In genomic region chr6:151961809-151962208, GRCh38 we compare ENCODE assay signal across 18 cellular contexts.
DNase-seq lines count a peak whose midpoint lies in the region; ATAC-seq and TF ChIP-seq lines count a peak whose summit lies in the region.
"Had no signal": no experiment of that assay in that cellular context is flagged by ENCODE, and none has a peak within 500 bp of the region (broad histone marks: within the 10 kb centered on the region; RNA-seq: fewer than 3 reads in every experiment).

No MANE protein-coding gene starts in this region.

- H3K4me1 ChIP-seq in osteoblast (ENCODE audit: insufficient read depth, low read length) (peaks cover 30% of the 10 kb centered on the region), esophagus muscularis mucosa (no peaks in the 10 kb centered on the region)

- TF ChIP-seq POLR2A in lower leg skin (IDR thresholded peaks at IDR 0.05) (no peak), esophagus muscularis mucosa (IDR thresholded peaks at IDR 0.05; ENCODE audit: low read depth) (no peak)

- H3K27ac Mint-ChIP-seq in activated CD8-positive, alpha-beta T cell treated with anti-CD3 and anti-CD28 coated beads for 36 hours, result no peak overlapping the region
- no peak overlapping the region for H3K27ac Mint-ChIP-seq in activated CD8-positive, alpha-beta T cell treated with anti-CD3 and anti-CD28 coated beads, Interleukin-2, amount 10 ng/mL, durations not matched to agents 7 days and 5 days
- H3K27ac Mint-ChIP-seq: CD4-positive, CD25-positive, alpha-beta regulatory T cell had no signal

- peaks cover 26% of the 10 kb centered on the region for H3K27me3 Mint-ChIP-seq in activated CD8-positive, alpha-beta T cell treated with anti-CD3 and anti-CD28 coated beads for 36 hours
- H3K27me3 Mint-ChIP-seq in activated CD8-positive, alpha-beta T cell treated with anti-CD3 and anti-CD28 coated beads, Interleukin-2, amount 10 ng/mL, durations not matched to agents 7 days and 5 days (ENCODE audit: low read depth), result peaks cover 49% of the 10 kb centered on the region

- peak; percentile 47 for ATAC-seq in activated CD8-positive, alpha-beta T cell treated with anti-CD3 and anti-CD28 coated beads for 36 hours
- ATAC-seq in activated CD8-positive, alpha-beta T cell treated with anti-CD3 and anti-CD28 coated beads, Interleukin-2, amount 10 ng/mL, durations not matched to agents 7 days and 5 days, result no peak
- ATAC-seq: HCT116, Panc1 had no signal

- CTCF ChIA-PET in activated CD8-positive, alpha-beta T cell treated with anti-CD3 and anti-CD28 coated beads for 36 hours (lab: Charles Lee), result no interaction called here
- CTCF ChIA-PET in activated CD8-positive, alpha-beta T cell treated with anti-CD3 and anti-CD28 coated beads, Interleukin-2, amount 10 ng/mL, durations not matched to agents 7 days and 5 days (lab: Charles Lee), result no interaction called here

- WGBS in lower leg skin, 2 donors, result 66 to 68% methylated on average over 5 of the region's 5 CpGs
- WGBS in esophagus muscularis mucosa, result 63% methylated on average over 5 of the region's 5 CpGs

- no peak overlapping the region for H3K4me3 Mint-ChIP-seq in activated CD8-positive, alpha-beta T cell treated with anti-CD3 and anti-CD28 coated beads for 36 hours
- H3K4me3 Mint-ChIP-seq in activated CD8-positive, alpha-beta T cell treated with anti-CD3 and anti-CD28 coated beads, Interleukin-2, amount 10 ng/mL, durations not matched to agents 7 days and 5 days, result no peak overlapping the region
- H3K4me3 Mint-ChIP-seq: CD4-positive, CD25-positive, alpha-beta regulatory T cell had no signal

- no peaks in the 10 kb centered on the region for H3K27me3 ChIP-seq in osteoblast (ENCODE audit: insufficient read depth, low read length)
- no peaks in the 10 kb centered on the region for H3K27me3 ChIP-seq in esophagus muscularis mucosa

- no peak overlapping the region for H3K4me3 ChIP-seq in osteoblast (ENCODE audit: insufficient read depth, low read length)
- no peak overlapping the region for H3K4me3 ChIP-seq in lower leg skin (ENCODE audit: low read depth, poor library complexity, severe bottlenecking)
- H3K4me3 ChIP-seq in esophagus muscularis mucosa, result no peak overlapping the region
- H3K4me3 ChIP-seq: GM23248 had no signal

- H2AFZ ChIP-seq in osteoblast (ENCODE audit: low read length), result no peak overlapping the region
- H2AFZ ChIP-seq: GM23248 had no signal

- no peaks in the 10 kb centered on the region for H3K79me2 ChIP-seq in osteoblast (ENCODE audit: insufficient read depth, low read length)

- no peaks in the 10 kb centered on the region for H4K20me1 ChIP-seq in osteoblast (ENCODE audit: insufficient read depth, low read length)

- POLR2A ChIA-PET in activated CD8-positive, alpha-beta T cell treated with anti-CD3 and anti-CD28 coated beads for 36 hours (lab: Charles Lee), result no interaction called here
- POLR2A ChIA-PET in activated CD8-positive, alpha-beta T cell treated with anti-CD3 and anti-CD28 coated beads, Interleukin-2, amount 10 ng/mL, durations not matched to agents 7 days and 5 days (lab: Charles Lee), result no interaction called here

- TF ChIP-seq CTCF in activated CD8-positive, alpha-beta T cell treated with anti-CD3 and anti-CD28 coated beads for 36 hours (IDR thresholded peaks at IDR 0.05), result no peak
- no peak for TF ChIP-seq CTCF in osteoblast (IDR thresholded peaks at IDR 0.05; ENCODE audit: extremely low read depth, low read depth, low read length)
- TF ChIP-seq CTCF in lower leg skin (IDR thresholded peaks at IDR 0.05), result no peak
- no peak for TF ChIP-seq CTCF in esophagus muscularis mucosa (IDR thresholded peaks at IDR 0.05)

- H3K4me1 Mint-ChIP-seq in activated CD8-positive, alpha-beta T cell treated with anti-CD3 and anti-CD28 coated beads for 36 hours (ENCODE audit: low read depth), result peaks cover 20% of the 10 kb centered on the region
- H3K4me1 Mint-ChIP-seq in activated CD8-positive, alpha-beta T cell treated with anti-CD3 and anti-CD28 coated beads, Interleukin-2, amount 10 ng/mL, durations not matched to agents 7 days and 5 days (ENCODE audit: low read depth), result peaks cover 19% of the 10 kb centered on the region

- no peaks in the 10 kb centered on the region for H3K36me3 ChIP-seq in osteoblast (ENCODE audit: insufficient read depth, low read length)
- no peaks in the 10 kb centered on the region for H3K36me3 ChIP-seq in esophagus muscularis mucosa

- no peaks in the 10 kb centered on the region for H3K9me3 ChIP-seq in osteoblast (ENCODE audit: low read depth, low read length)
- no peaks in the 10 kb centered on the region for H3K9me3 ChIP-seq in esophagus muscularis mucosa

- H3K9me3 Mint-ChIP-seq in activated CD8-positive, alpha-beta T cell treated with anti-CD3 and anti-CD28 coated beads for 36 hours, result peaks cover 5% of the 10 kb centered on the region
- H3K9me3 Mint-ChIP-seq in activated CD8-positive, alpha-beta T cell treated with anti-CD3 and anti-CD28 coated beads, Interleukin-2, amount 10 ng/mL, durations not matched to agents 7 days and 5 days (ENCODE audit: insufficient read depth), result no peaks in the 10 kb centered on the region

- peak overlapping the region; percentile 24 for H3K27ac ChIP-seq in osteoblast (ENCODE audit: low read depth, low read length)
- H3K27ac ChIP-seq in esophagus muscularis mucosa (replicated peaks in 1 of 4), result no peak overlapping the region
- H3K27ac ChIP-seq: GM23248 had no signal

- TF ChIP-seq EP300 in esophagus muscularis mucosa (IDR thresholded peaks at IDR 0.05), result no peak

- no peaks in the 10 kb centered on the region for H3K36me3 Mint-ChIP-seq in activated CD8-positive, alpha-beta T cell treated with anti-CD3 and anti-CD28 coated beads for 36 hours (ENCODE audit: low read depth)
- no peaks in the 10 kb centered on the region for H3K36me3 Mint-ChIP-seq in activated CD8-positive, alpha-beta T cell treated with anti-CD3 and anti-CD28 coated beads, Interleukin-2, amount 10 ng/mL, durations not matched to agents 7 days and 5 days (ENCODE audit: low read depth)

- H3K4me2 ChIP-seq in osteoblast (ENCODE audit: insufficient read depth, low read length), result no peak overlapping the region

- intact Hi-C loops in activated CD8-positive, alpha-beta T cell treated with anti-CD3 and anti-CD28 coated beads for 36 hours (cut with micrococcal nuclease), result no loop called here
- intact Hi-C loops in lower leg skin (cut with DNase I; ENCODE audit: low total_unique reads), result no loop called here
- intact Hi-C loops in esophagus muscularis mucosa (cut with DNase I), result no loop called here

- peak; percentile 1 for DNase-seq in activated CD8-positive, alpha-beta T cell treated with anti-CD3 and anti-CD28 coated beads for 36 hours
- DNase-seq in activated CD8-positive, alpha-beta T cell treated with anti-CD3 and anti-CD28 coated beads, Interleukin-2, amount 10 ng/mL, durations not matched to agents 7 days and 5 days, result no peak
- DNase-seq in ELR (ENCODE audit: low read depth), result peak; percentile 7
- peak; percentile 28 for DNase-seq in SW480 (ENCODE audit: low spot score)
- DNase-seq in osteoblast (ENCODE audit: insufficient read length, low spot score, missing footprints), result no peak
- DNase-seq in lower leg skin (ENCODE audit: low spot score in 2 of 2), result no peak
- no peak for DNase-seq in esophagus muscularis mucosa (ENCODE audit: extremely low spot score)
- DNase-seq: CD4-positive, CD25-positive, alpha-beta regulatory T cell; DMS79 treated with DMSO at 0.1 percent for 48 hours; GF-D8; NCI-H1105; NCI-H1694 treated with DMSO at 0.1 percent for 48 hours; NCI-H2171; NCI-H774; SHP77 had no signal

Comparison
In these comparisons a context has a peak if more than half of its experiments do, and no peak if none do; other contexts are left out.
1. DNase-seq: peak in activated CD8-positive, alpha-beta T cell treated with anti-CD3 and anti-CD28 coated beads for 36 hours (single experiment), ELR (single experiment) and SW480 (single experiment); none in activated CD8-positive, alpha-beta T cell treated with anti-CD3 and anti-CD28 coated beads, Interleukin-2, amount 10 ng/mL, durations not matched to agents 7 days and 5 days (single experiment), osteoblast (single experiment), lower leg skin (0 of 2) and esophagus muscularis mucosa (single experiment).